ENCODE assay signal across 32 cellular contexts in genomic region chr11:96763244-96763643, GRCh38.
"Had no signal": no experiment of that assay in that cellular context is flagged by ENCODE, and none has a peak within 500 bp of the region (broad histone marks: within the 10 kb centered on the region; RNA-seq: fewer than 3 reads in every experiment).

No MANE protein-coding gene starts in this region.

- H3K4me1 ChIP-seq: breast epithelium, gastrocnemius medialis, stomach, thyroid gland, upper lobe of left lung, vagina had no signal

- FAIRE-seq: endometrium, kidney had no signal

- H3K27me3 Mint-ChIP-seq: activated naive CD4-positive, alpha-beta T cell treated with anti-CD3 and anti-CD28 coated beads, Interleukin-2, amount 10 ng/mL, durations not matched to agents 7 days and 5 days; activated naive CD8-positive, alpha-beta T cell treated with anti-CD3 and anti-CD28 coated beads, Interleukin-2, amount 10 ng/mL, durations not matched to agents 7 days and 5 days; central memory CD8-positive, alpha-beta T cell; naive thymus-derived CD8-positive, alpha-beta T cell; stimulated activated naive B cell treated with anti-CD40 and anti-IgM and Interleukin-4, amounts not matched to agents 10 μg/mL and 1 μg/mL and 100 μg/mL, for 72 hours had no signal

- H3K27ac Mint-ChIP-seq: activated naive CD4-positive, alpha-beta T cell treated with anti-CD3 and anti-CD28 coated beads, Interleukin-2, amount 10 ng/mL, durations not matched to agents 7 days and 5 days; activated naive CD8-positive, alpha-beta T cell treated with anti-CD3 and anti-CD28 coated beads, Interleukin-2, amount 10 ng/mL, durations not matched to agents 7 days and 5 days; activated T-helper 1 cell treated with anti-CD3 and anti-CD28 coated beads, Interleukin-12 subunit alpha, Interleukin-12 subunit beta, Interleukin-2, Interleukin-4 antibody, amounts not matched to agents 30 ng/mL and 10 ng/mL and 1 ng/mL, durations not matched to agents 14 hours and 24 hours and 36 hours; naive thymus-derived CD8-positive, alpha-beta T cell; stimulated activated naive B cell treated with anti-CD40 and anti-IgM and Interleukin-4, amounts not matched to agents 10 μg/mL and 1 μg/mL and 100 μg/mL, for 72 hours; T-helper 1 cell treated with Interleukin-12 subunit alpha and Interleukin-12 subunit beta and Interleukin-4 antibody, amounts not matched to agents 30 μg/mL and 1 μg/mL, for 36 hours had no signal

- H3K9me3 Mint-ChIP-seq: activated naive CD8-positive, alpha-beta T cell treated with anti-CD3 and anti-CD28 coated beads, Interleukin-2, amount 10 ng/mL, durations not matched to agents 7 days and 5 days; activated T-helper 1 cell treated with anti-CD3 and anti-CD28 coated beads, Interleukin-12 subunit alpha, Interleukin-12 subunit beta, Interleukin-2, Interleukin-4 antibody, amounts not matched to agents 30 ng/mL and 10 ng/mL and 1 ng/mL, durations not matched to agents 14 hours and 24 hours and 36 hours; T-helper 1 cell treated with Interleukin-12 subunit alpha and Interleukin-12 subunit beta and Interleukin-4 antibody, amounts not matched to agents 30 μg/mL and 1 μg/mL, for 36 hours had no signal

- H3K4me3 Mint-ChIP-seq: activated naive CD4-positive, alpha-beta T cell treated with anti-CD3 and anti-CD28 coated beads, Interleukin-2, amount 10 ng/mL, durations not matched to agents 7 days and 5 days; activated naive CD8-positive, alpha-beta T cell treated with anti-CD3 and anti-CD28 coated beads, Interleukin-2, amount 10 ng/mL, durations not matched to agents 7 days and 5 days; activated T-helper 1 cell treated with anti-CD3 and anti-CD28 coated beads, Interleukin-12 subunit alpha, Interleukin-12 subunit beta, Interleukin-2, Interleukin-4 antibody, amounts not matched to agents 30 ng/mL and 10 ng/mL and 1 ng/mL, durations not matched to agents 14 hours and 24 hours and 36 hours; central memory CD8-positive, alpha-beta T cell; naive thymus-derived CD8-positive, alpha-beta T cell; neural crest cell; stimulated activated naive B cell treated with anti-CD40 and anti-IgM and Interleukin-4, amounts not matched to agents 10 μg/mL and 1 μg/mL and 100 μg/mL, for 72 hours; T-helper 1 cell treated with Interleukin-12 subunit alpha and Interleukin-12 subunit beta and Interleukin-4 antibody, amounts not matched to agents 30 μg/mL and 1 μg/mL, for 36 hours had no signal

- H3K36me3 Mint-ChIP-seq: activated naive CD4-positive, alpha-beta T cell treated with anti-CD3 and anti-CD28 coated beads, Interleukin-2, amount 10 ng/mL, durations not matched to agents 7 days and 5 days; activated naive CD8-positive, alpha-beta T cell treated with anti-CD3 and anti-CD28 coated beads, Interleukin-2, amount 10 ng/mL, durations not matched to agents 7 days and 5 days; naive thymus-derived CD8-positive, alpha-beta T cell; stimulated activated naive B cell treated with anti-CD40 and anti-IgM and Interleukin-4, amounts not matched to agents 10 μg/mL and 1 μg/mL and 100 μg/mL, for 72 hours had no signal

- H3K36me3 ChIP-seq: breast epithelium, gastrocnemius medialis, stomach, thyroid gland, upper lobe of left lung, vagina had no signal

- H3K4me1 Mint-ChIP-seq: activated naive CD4-positive, alpha-beta T cell treated with anti-CD3 and anti-CD28 coated beads, Interleukin-2, amount 10 ng/mL, durations not matched to agents 7 days and 5 days; activated naive CD8-positive, alpha-beta T cell treated with anti-CD3 and anti-CD28 coated beads, Interleukin-2, amount 10 ng/mL, durations not matched to agents 7 days and 5 days; central memory CD8-positive, alpha-beta T cell; naive thymus-derived CD8-positive, alpha-beta T cell; neural crest cell; stimulated activated naive B cell treated with anti-CD40 and anti-IgM and Interleukin-4, amounts not matched to agents 10 μg/mL and 1 μg/mL and 100 μg/mL, for 72 hours had no signal

- H3K4me3 ChIP-seq: breast epithelium, gastrocnemius medialis, hepatocyte, SK-N-MC, stomach, thyroid gland, upper lobe of left lung, vagina had no signal

- DNase-seq: activated CD4-positive, alpha-beta T cell treated with anti-CD3 and anti-CD28 coated beads for 48 hours; activated CD4-positive, alpha-beta T cell treated with anti-CD3 and anti-CD28 coated beads, Interleukin-2, amount 50 U/mL, for 48 hours; activated CD8-positive, alpha-beta memory T cell treated with anti-CD3 and anti-CD28 coated beads for 24 hours; activated effector memory CD4-positive, alpha-beta T cell treated with anti-CD3 and anti-CD28 coated beads, Interleukin-2, amount 50 U/mL, for 16 hours; activated naive CD4-positive, alpha-beta T cell treated with anti-CD3 and anti-CD28 coated beads, Interleukin-2, amount 10 ng/mL, durations not matched to agents 7 days and 5 days; activated naive CD8-positive, alpha-beta T cell treated with anti-CD3 and anti-CD28 coated beads, Interleukin-2, amount 10 ng/mL, durations not matched to agents 7 days and 5 days; amniotic stem cell; dermis blood vessel endothelial cell; effector CD8-positive, alpha-beta T cell; erythroblast; gastrocnemius medialis; kidney; naive thymus-derived CD8-positive, alpha-beta T cell; posterior cingulate gyrus; right cardiac atrium; stimulated activated CD4-positive, alpha-beta T cell treated with anti-CD3 and anti-CD28 coated beads, Interleukin-15, amount 100 ng/mL, for 24 hours; stimulated activated CD4-positive, alpha-beta T cell treated with anti-CD3 and anti-CD28 coated beads, Interleukin-2, amount 100 ng/mL, for 24 hours; stimulated activated naive B cell treated with anti-CD40 and anti-IgM and Interleukin-4, amounts not matched to agents 10 μg/mL and 1 μg/mL and 100 μg/mL, for 72 hours; stomach; T1000; thyroid gland; upper lobe of left lung had no signal

- H3K9me3 ChIP-seq: breast epithelium, gastrocnemius medialis, stomach, thyroid gland, upper lobe of left lung, vagina had no signal

- H3K27me3 ChIP-seq: breast epithelium, gastrocnemius medialis, hepatocyte, stomach, thyroid gland, upper lobe of left lung, vagina had no signal

- H3K27ac ChIP-seq: breast epithelium, gastrocnemius medialis, hepatocyte, SK-N-MC, stomach, thyroid gland, upper lobe of left lung, vagina, VCaP had no signal
